In the genomic region with DNA sequence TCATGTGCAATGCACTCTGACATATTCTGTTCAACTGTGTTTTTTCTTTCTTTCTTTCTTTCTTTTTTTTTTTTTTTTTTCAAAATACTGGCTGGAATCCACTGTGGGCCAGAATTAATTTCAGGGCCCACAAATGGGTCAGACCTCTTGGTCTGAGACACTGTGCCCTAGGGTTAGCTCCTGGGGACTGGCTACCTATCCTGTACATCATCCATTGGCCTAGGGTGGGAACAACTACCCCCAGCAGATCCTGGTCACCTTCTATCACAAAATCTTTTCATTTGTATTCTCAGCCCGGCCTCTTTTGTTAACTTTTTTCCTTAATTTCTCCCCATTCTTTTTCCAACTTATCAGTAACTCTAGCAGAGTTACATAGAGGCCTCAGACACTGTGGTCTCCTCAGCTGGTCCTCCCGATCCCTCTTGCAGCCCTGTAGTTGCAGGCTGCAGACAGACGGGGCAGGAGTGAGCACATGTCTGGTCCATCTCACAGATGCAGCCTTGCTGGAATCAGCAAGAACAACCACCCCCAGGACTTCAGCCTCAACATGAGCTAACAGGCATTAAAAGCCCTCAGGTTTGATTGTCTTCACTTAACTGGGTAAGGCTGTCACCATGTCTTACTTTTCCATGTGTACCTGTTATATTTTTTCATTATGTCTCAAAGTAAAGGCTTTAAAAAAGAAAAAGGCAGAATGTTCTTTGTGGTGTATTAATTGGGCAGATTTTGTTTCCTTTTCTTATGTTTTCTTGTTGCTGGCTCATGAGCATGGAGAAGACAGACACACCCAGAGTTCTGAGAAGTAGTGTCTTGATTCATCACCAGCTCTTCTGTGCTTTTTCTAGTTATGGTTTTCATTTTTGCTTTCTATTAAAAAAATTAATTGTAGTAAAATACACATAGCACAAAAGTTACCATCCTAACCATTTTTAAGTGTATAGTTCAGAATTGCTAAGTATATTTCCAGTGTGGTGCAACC, we compare ENCODE assay signal across 7 cellular contexts. TPM values are rescaled to one million over a fixed set of nuclear protein-coding genes. Genes with fewer than 3 reads are reported as not detected.
DNase-seq lines count a peak whose midpoint lies in the region; ATAC-seq, FAIRE-seq and TF ChIP-seq lines count a peak whose summit lies in the region.

No MANE protein-coding gene starts in this region.

- peak overlapping the region; percentile 55; the same call in 1 of the 2 replicates for H2AFZ ChIP-seq in Karpas-422 (ENCODE audit: low read length)

- H3K4me2 ChIP-seq in Karpas-422 (ENCODE audit: low read depth, low read length, poor library complexity, severe bottlenecking): no peak overlapping the region

- H3K9me2 ChIP-seq in Karpas-422 (replicated peaks; ENCODE audit: insufficient read depth, low read length): no peaks in the 10 kb centered on the region

- no peak for TF ChIP-seq POLR2A in H54 (IDR thresholded peaks at IDR 0.05; ENCODE audit: low read depth, low read length)
- TF ChIP-seq POLR2A in body of pancreas (IDR thresholded peaks at IDR 0.05): no peak

- 39 to 42% methylated on average over 3 of the region's 3 CpGs for WGBS in body of pancreas, 2 donors

- H3K9me3 ChIP-seq in Karpas-422 (ENCODE audit: low read length): no peaks in the 10 kb centered on the region
- no peaks in the 10 kb centered on the region for H3K9me3 ChIP-seq in body of pancreas

- TF ChIP-seq CTCF in GM12875 (IDR thresholded peaks at IDR 0.05; ENCODE audit: borderline replicate concordance, insufficient read depth, low read depth, low read length) (peak; percentile 75), body of pancreas (IDR thresholded peaks at IDR 0.05) (peak; percentile 16 to 54 (median 49))

- H3K4me1 ChIP-seq in Karpas-422 (ENCODE audit: low read length) (peaks cover 18% of the 10 kb centered on the region), body of pancreas (no peaks in the 10 kb centered on the region)

- intact Hi-C loops in body of pancreas (cut with DNase I): no loop called here

- no peak overlapping the region for H3K4me3 ChIP-seq in GM12875 (ENCODE audit: low read depth, low read length)
- no peak overlapping the region for H3K4me3 ChIP-seq in Karpas-422 (ENCODE audit: low read length)
- H3K4me3 ChIP-seq in body of pancreas: no peak overlapping the region

- H4K20me1 ChIP-seq in Karpas-422 (ENCODE audit: insufficient read depth, low read depth, low read length): no peaks in the 10 kb centered on the region

- peak; percentile 80 for ATAC-seq in body of pancreas

- H3K27me3 ChIP-seq in Karpas-422 (ENCODE audit: low read length) (no peaks in the 10 kb centered on the region), body of pancreas (no peaks in the 10 kb centered on the region)

- FAIRE-seq in H54 (lab: Jason Lieb, UNC): peak; percentile 52

- H3K9ac ChIP-seq in Karpas-422 (ENCODE audit: low read length): peak overlapping the region; percentile 25; the same call in 1 of the 2 replicates

- DNase-seq in H54 (ENCODE audit: insufficient read length, low spot score): peak; percentile 44
- DNase-seq in Karpas-422: peak; percentile 92
- peak; percentile 15 to 83 (median 27) for DNase-seq in T-helper 2 cell
- DNase-seq in body of pancreas: peak; percentile 41 to 65 (median 56)
- peak; percentile 88 for DNase-seq in islet precursor cell
- peak; percentile 20 for DNase-seq in stimulated activated CD8-positive, alpha-beta memory T cell treated with anti-CD3 and anti-CD28 coated beads, Interleukin-12 subunit alpha, Interleukin-12 subunit beta, amount 100 ng/mL, for 1 hour (ENCODE audit: low read depth)

- peak overlapping the region; percentile 64 for H3K27ac ChIP-seq in Karpas-422 (ENCODE audit: low read length)
- no peak overlapping the region for H3K27ac ChIP-seq in body of pancreas

- peaks cover 10% of the 10 kb centered on the region for H3K36me3 ChIP-seq in Karpas-422 (ENCODE audit: insufficient read depth, low read length)
- no peaks in the 10 kb centered on the region for H3K36me3 ChIP-seq in body of pancreas (replicated peaks in 1 of 2; ENCODE audit: insufficient read depth in 1 of 2, low read depth in 2 of 2)

- no peaks in the 10 kb centered on the region for H3K79me2 ChIP-seq in Karpas-422 (ENCODE audit: low read length)

RNA-seq across cellular contexts. Expression of gene TXLNB, which starts 41.2 kb away (rescaled TPM):
- 14.6 and 16.3 TPM in 2 replicates for total RNA-seq in Karpas-422 (2014; rRNA removed; shearing (Covaris generic); ENCODE audit: low replicate concordance)
- total RNA-seq in body of pancreas: not detected

Comparison
In these comparisons a context has a peak if more than half of its experiments do, and no peak if none do; other contexts are left out.
1. DNase-seq: peak in every context shown above with its lines; median percentile 92 in Karpas-422; 88 in islet precursor cell; 56 in body of pancreas; 44 in H54; 27 in T-helper 2 cell; 20 in stimulated activated CD8-positive, alpha-beta memory T cell treated with anti-CD3 and anti-CD28 coated beads, Interleukin-12 subunit alpha, Interleukin-12 subunit beta, amount 100 ng/mL, for 1 hour.
2. RNA of gene TXLNB, which starts 41.2 kb away (total RNA-seq): 14.6 to 16.3 TPM in Karpas-422; not detected in body of pancreas; every median in the first group is over 10 times any median in the second.